24 cellular contexts compared by ENCODE assay signal in the genomic region with DNA sequence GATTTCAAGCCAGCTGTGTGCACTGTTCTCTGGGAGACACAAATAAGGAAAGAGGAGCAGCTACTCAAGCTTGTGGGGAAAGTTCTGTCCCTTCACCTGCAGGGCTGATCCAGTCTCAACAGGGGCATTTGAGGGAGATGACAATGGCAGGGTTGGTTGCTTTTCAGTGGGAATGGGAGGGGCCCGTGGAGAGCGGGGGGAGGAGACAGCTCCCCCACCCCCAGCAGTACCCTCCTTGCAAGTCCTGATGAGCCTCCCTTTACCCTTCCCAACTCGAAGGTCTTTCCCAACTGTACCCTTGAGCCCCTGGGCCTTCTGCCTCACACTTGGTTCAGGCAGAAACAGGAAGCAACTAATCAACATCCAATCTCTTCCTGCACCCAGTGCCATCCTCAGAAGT.
"Had no signal": no experiment of that assay in that cellular context is flagged by ENCODE, and none has a peak within 500 bp of the region (broad histone marks: within the 10 kb centered on the region; RNA-seq: fewer than 3 reads in every experiment).

No MANE protein-coding gene starts in this region.

- H3K4me1 ChIP-seq: foreskin keratinocyte, gastroesophageal sphincter, lower lobe of right lung, prostate gland had no signal

- H2AFZ ChIP-seq: hepatocyte had no signal

- FAIRE-seq: colon, endothelial cell of umbilical vein had no signal

- H3K27ac ChIP-seq: esophagus muscularis mucosa, foreskin keratinocyte, gastroesophageal sphincter, hepatocyte, lower lobe of right lung, prostate gland, right atrium auricular region, skin epidermis, testis, tibial artery had no signal

- H3K79me2 ChIP-seq: hepatocyte had no signal

- H3K36me3 ChIP-seq: gastroesophageal sphincter, lower lobe of right lung, prostate gland, right atrium auricular region, tibial artery had no signal

- H3K36me3 Mint-ChIP-seq: stimulated activated memory B cell treated with anti-CD40 and anti-IgM and Interleukin-4, amounts not matched to agents 10 μg/mL and 1 μg/mL and 100 μg/mL, for 72 hours; type B pancreatic cell had no signal

- H3K27ac Mint-ChIP-seq: dendritic cell treated with granulocyte-macrophage colony-stimulating factor and Interleukin-4, amounts not matched to agents 40 ng/mL and 50 ng/mL, for 4 days; naive thymus-derived CD8-positive, alpha-beta T cell; stimulated activated memory B cell treated with anti-CD40 and anti-IgM and Interleukin-4, amounts not matched to agents 10 μg/mL and 1 μg/mL and 100 μg/mL, for 72 hours; type B pancreatic cell had no signal

- H3K4me1 Mint-ChIP-seq: stimulated activated memory B cell treated with anti-CD40 and anti-IgM and Interleukin-4, amounts not matched to agents 10 μg/mL and 1 μg/mL and 100 μg/mL, for 72 hours had no signal

- H3K9me3 Mint-ChIP-seq: dendritic cell treated with granulocyte-macrophage colony-stimulating factor and Interleukin-4, amounts not matched to agents 40 ng/mL and 50 ng/mL, for 4 days; type B pancreatic cell had no signal

- H3K4me2 ChIP-seq: hepatocyte had no signal

- H3K27me3 ChIP-seq: foreskin keratinocyte, heart left ventricle, hepatocyte, right atrium auricular region, testis had no signal

- H3K4me3 ChIP-seq: esophagus muscularis mucosa, gastroesophageal sphincter, heart left ventricle, hepatocyte, lower lobe of right lung, prostate gland, right atrium auricular region, skin epidermis, spleen, testis, tibial artery had no signal

- H3K4me3 Mint-ChIP-seq: dendritic cell treated with granulocyte-macrophage colony-stimulating factor and Interleukin-4, amounts not matched to agents 40 ng/mL and 50 ng/mL, for 4 days; naive thymus-derived CD8-positive, alpha-beta T cell; stimulated activated memory B cell treated with anti-CD40 and anti-IgM and Interleukin-4, amounts not matched to agents 10 μg/mL and 1 μg/mL and 100 μg/mL, for 72 hours; type B pancreatic cell had no signal

- H3K27me3 Mint-ChIP-seq: type B pancreatic cell had no signal

- H3K9me3 ChIP-seq: lower lobe of right lung, prostate gland, testis had no signal

- DNase-seq: effector memory CD4-positive, alpha-beta T cell; foreskin keratinocyte; heart left ventricle; left cardiac atrium; left ventricle myocardium superior; lower lobe of right lung; naive thymus-derived CD8-positive, alpha-beta T cell; spleen; stimulated activated CD4-positive, alpha-beta T cell treated with anti-CD3 and anti-CD28 coated beads, Interleukin-4, amount 100 ng/mL, for 4 hours; stimulated activated naive CD8-positive, alpha-beta T cell treated with anti-CD3 and anti-CD28 coated beads, Interleukin-15, Interleukin-2, amounts not matched to agents 100 U/mL and 50 U/mL, for 24 hours; substantia nigra; testis had no signal

- ATAC-seq: foreskin keratinocyte; gastroesophageal sphincter; heart left ventricle; left cardiac atrium; left ventricle myocardium superior; lower lobe of right lung; naive thymus-derived CD8-positive, alpha-beta T cell; stimulated activated memory B cell treated with anti-CD40 and anti-IgM and Interleukin-4, amounts not matched to agents 10 μg/mL and 1 μg/mL and 100 μg/mL, for 72 hours; stimulated activated naive CD8-positive, alpha-beta T cell treated with anti-CD3 and anti-CD28 coated beads, Interleukin-15, Interleukin-2, amounts not matched to agents 100 U/mL and 50 U/mL, for 24 hours had no signal
